In genomic region chr10:9097206-9097990, GRCh38 we compare ENCODE assay signal across 22 cellular contexts.
A peak's percentile ranks its signal among the peaks of the same experiment; 100 is the strongest.
DNase-seq lines count a peak whose midpoint lies in the region; ATAC-seq and TF ChIP-seq lines count a peak whose summit lies in the region.
"Had no signal": no experiment of that assay in that cellular context is flagged by ENCODE, and none has a peak within 500 bp of the region (broad histone marks: within the 10 kb centered on the region; RNA-seq: fewer than 3 reads in every experiment).

No MANE protein-coding gene starts in this region.

- in situ Hi-C loops in mammary epithelial cell (cut with MboI; ENCODE audit: low sequenced_read_pairs in 2 of 2) = no loop called here

- H3K27me3 ChIP-seq in mammary epithelial cell (ENCODE audit: insufficient read depth, low read length) (no peaks in the 10 kb centered on the region), ovary (no peaks in the 10 kb centered on the region)
- H3K27me3 ChIP-seq: BLaER1, SJCRH30 had no signal

- no peaks in the 10 kb centered on the region for H4K20me1 ChIP-seq in mammary epithelial cell (ENCODE audit: insufficient read depth, low read length)
- H4K20me1 ChIP-seq: BLaER1 had no signal

- no peaks in the 10 kb centered on the region for H3K9me3 Mint-ChIP-seq in activated naive CD4-positive, alpha-beta T cell treated with anti-CD3 and anti-CD28 coated beads, Interleukin-2, amount 10 ng/mL, durations not matched to agents 7 days and 5 days
- H3K9me3 Mint-ChIP-seq in naive thymus-derived CD8-positive, alpha-beta T cell = peaks cover 0 to 5% (median 3%) of the 10 kb centered on the region in 9 donors

- H3K4me1 Mint-ChIP-seq in activated naive CD4-positive, alpha-beta T cell treated with anti-CD3 and anti-CD28 coated beads, Interleukin-2, amount 10 ng/mL, durations not matched to agents 7 days and 5 days = peaks cover 25% of the 10 kb centered on the region
- H3K4me1 Mint-ChIP-seq in naive thymus-derived CD8-positive, alpha-beta T cell = peaks cover 12 to 44% (median 34%) of the 10 kb centered on the region in 4 donors
- H3K4me1 Mint-ChIP-seq: IgD-negative memory B cell had no signal

- no TSS peak for BruUV-seq in mammary epithelial cell (replicated peaks; lab: Mats Ljungman, UMichigan)

- ATAC-seq in naive thymus-derived CD8-positive, alpha-beta T cell = peak; percentile 70 to 72
- ATAC-seq: right cardiac atrium had no signal

- POLR2A ChIA-PET in naive thymus-derived CD8-positive, alpha-beta T cell (lab: Charles Lee) = interaction anchor here (0.8 to 1.0 kb wide), 2 partner anchors 87 to 942 kb away, joined by 3 read pairs; no protein-coding TSS in a partner anchor

- no peak for TF ChIP-seq POLR2A in ovary (IDR thresholded peaks at IDR 0.05)

- no peaks in the 10 kb centered on the region for H3K4me1 ChIP-seq in mammary epithelial cell (ENCODE audit: insufficient read depth, low read length)
- no peaks in the 10 kb centered on the region for H3K4me1 ChIP-seq in ovary (ENCODE audit: insufficient read depth)
- H3K4me1 ChIP-seq: BLaER1, SJCRH30 had no signal

- 48% methylated on average over 2 of the region's 2 CpGs for WGBS in mammary epithelial cell (ENCODE audit: low coverage, missing lambda C conversion rate)
- 11 to 25% (median 13%) methylated on average over 2 of the region's 2 CpGs for WGBS in ovary, 3 donors

- no peaks in the 10 kb centered on the region for H3K79me2 ChIP-seq in mammary epithelial cell (ENCODE audit: insufficient read depth, low read length)

- TF ChIP-seq EP300 in ovary (IDR thresholded peaks at IDR 0.05) = no peak

- no peak overlapping the region for H3K4me2 ChIP-seq in mammary epithelial cell (ENCODE audit: insufficient read depth, low read depth, low read length)
- H3K4me2 ChIP-seq: BLaER1, PC-9 had no signal

- CTCF ChIA-PET in activated naive CD4-positive, alpha-beta T cell treated with anti-CD3 and anti-CD28 coated beads, Interleukin-2, amount 10 ng/mL, durations not matched to agents 7 days and 5 days (lab: Charles Lee) = no interaction called here
- CTCF ChIA-PET in mammary epithelial cell (lab: Charles Lee; ENCODE audit: low non-redundant PET) = no interaction called here

- no peak overlapping the region for H3K4me3 Mint-ChIP-seq in activated naive CD4-positive, alpha-beta T cell treated with anti-CD3 and anti-CD28 coated beads, Interleukin-2, amount 10 ng/mL, durations not matched to agents 7 days and 5 days
- peak overlapping the region in 7 of 10 donors; percentile 24 to 65 (median 60) for H3K4me3 Mint-ChIP-seq in naive thymus-derived CD8-positive, alpha-beta T cell
- H3K4me3 Mint-ChIP-seq: IgD-negative memory B cell; T-helper 2 cell treated with Interferon-gamma antibody and Interleukin-4, amounts not matched to agents 5 μg/mL and 100 μg/mL, for 36 hours had no signal

- no peaks in the 10 kb centered on the region for H3K9me3 ChIP-seq in mammary epithelial cell (replicated peaks; ENCODE audit: insufficient read depth, low read length)
- no peaks in the 10 kb centered on the region for H3K9me3 ChIP-seq in ovary
- H3K9me3 ChIP-seq: BLaER1, SJCRH30 had no signal

- H3K27ac ChIP-seq in mammary epithelial cell (ENCODE audit: insufficient read depth, low read depth, low read length) = no peak overlapping the region
- H3K27ac ChIP-seq in ovary = no peak overlapping the region
- H3K27ac ChIP-seq: BLaER1, PC-9, SJCRH30 had no signal

- H3K36me3 Mint-ChIP-seq in activated naive CD4-positive, alpha-beta T cell treated with anti-CD3 and anti-CD28 coated beads, Interleukin-2, amount 10 ng/mL, durations not matched to agents 7 days and 5 days = peaks cover 6% of the 10 kb centered on the region
- peaks cover 0 to 3% (median 0%) of the 10 kb centered on the region in 3 donors for H3K36me3 Mint-ChIP-seq in naive thymus-derived CD8-positive, alpha-beta T cell
- H3K36me3 Mint-ChIP-seq: IgD-negative memory B cell had no signal

- H3K9ac ChIP-seq in mammary epithelial cell (ENCODE audit: insufficient read depth, low read length) = no peak overlapping the region
- H3K9ac ChIP-seq: BLaER1 had no signal

- no peaks in the 10 kb centered on the region for H3K36me3 ChIP-seq in mammary epithelial cell (ENCODE audit: insufficient read depth, low read length)
- no peaks in the 10 kb centered on the region for H3K36me3 ChIP-seq in ovary
- H3K36me3 ChIP-seq: BLaER1, SJCRH30 had no signal

- peak overlapping the region; percentile 77 for H3K27ac Mint-ChIP-seq in activated naive CD4-positive, alpha-beta T cell treated with anti-CD3 and anti-CD28 coated beads, Interleukin-2, amount 10 ng/mL, durations not matched to agents 7 days and 5 days
- peak overlapping the region; percentile 14 to 96 (median 77) for H3K27ac Mint-ChIP-seq in naive thymus-derived CD8-positive, alpha-beta T cell
- H3K27ac Mint-ChIP-seq: IgD-negative memory B cell; T-helper 2 cell treated with Interferon-gamma antibody and Interleukin-4, amounts not matched to agents 5 μg/mL and 100 μg/mL, for 36 hours had no signal

- H3K4me3 ChIP-seq in mammary epithelial cell (replicated peaks in 1 of 3; ENCODE audit: insufficient read depth in 1 of 3, low read depth in 2 of 3, low read length in 3 of 3) (no peak overlapping the region), ovary (no peak overlapping the region)
- H3K4me3 ChIP-seq: BLaER1, PC-9, SJCRH30 had no signal

- dilution Hi-C loops in mammary epithelial cell (cut with HindIII; ENCODE audit: low sequenced_read_pairs) = no loop called here

- DNase-seq in activated naive CD4-positive, alpha-beta T cell treated with anti-CD3 and anti-CD28 coated beads, Interleukin-2, amount 10 ng/mL, durations not matched to agents 7 days and 5 days = no peak
- DNase-seq in activated naive CD4-positive, alpha-beta T cell (lab: John Stamatoyannopoulos, UW) = no peak
- peak; percentile 10 to 64 for DNase-seq in NCI-H2081 (lab: John Stamatoyannopoulos, UW)
- peak; percentile 20 for DNase-seq in mammary epithelial cell
- peak in 3 of 10 donors; percentile 69 to 84 (median 84) for DNase-seq in naive thymus-derived CD8-positive, alpha-beta T cell
- DNase-seq in ovary = no peak
- no peak for DNase-seq in ureter (ENCODE audit: low spot score)
- DNase-seq in activated gamma-delta T cell (lab: John Stamatoyannopoulos, UW) = no peak
- DNase-seq: activated T-cell treated with anti-CD3 and anti-CD28 coated beads, Interleukin-2, amount 50 U/mL, for 48 hours; dermis blood vessel endothelial cell; DMS 273 treated with DMSO at 0.1 percent for 48 hours; hippocampal formation; islet precursor cell; NCI-H1694; NCI-H345; PC-9; right cardiac atrium; SJCRH30; substantia nigra had no signal

- no peaks in the 10 kb centered on the region for H3K27me3 Mint-ChIP-seq in activated naive CD4-positive, alpha-beta T cell treated with anti-CD3 and anti-CD28 coated beads, Interleukin-2, amount 10 ng/mL, durations not matched to agents 7 days and 5 days
- no peaks in the 10 kb centered on the region for H3K27me3 Mint-ChIP-seq in naive thymus-derived CD8-positive, alpha-beta T cell
- H3K27me3 Mint-ChIP-seq: IgD-negative memory B cell had no signal

- intact Hi-C loops in mammary epithelial cell (cut with micrococcal nuclease) (no loop called here), ovary (cut with DNase I) (no loop called here)

- H2AFZ ChIP-seq in mammary epithelial cell (ENCODE audit: low read depth, low read length) = no peak overlapping the region
- H2AFZ ChIP-seq: PC-9 had no signal

- TF ChIP-seq CTCF in mammary epithelial cell (conservative IDR thresholded peaks at IDR 0.05 in 1 of 2, IDR thresholded peaks at IDR 0.05 in 1 of 2; ENCODE audit: extremely low read depth in 1 of 2, insufficient read depth in 1 of 2, low read depth in 1 of 2, low read length in 2 of 2) (no peak), ovary (IDR thresholded peaks at IDR 0.05) (no peak)

Comparison
In these comparisons a context has a peak if more than half of its experiments do, and no peak if none do; other contexts are left out.
1. DNase-seq: peak in NCI-H2081 (2 of 2) and mammary epithelial cell (single experiment); none in activated naive CD4-positive, alpha-beta T cell treated with anti-CD3 and anti-CD28 coated beads, Interleukin-2, amount 10 ng/mL, durations not matched to agents 7 days and 5 days (single experiment), activated naive CD4-positive, alpha-beta T cell (0 of 4), ovary (0 of 5), ureter (single experiment) and activated gamma-delta T cell (single experiment).